8 cellular contexts compared by ENCODE assay signal in the genomic region with DNA sequence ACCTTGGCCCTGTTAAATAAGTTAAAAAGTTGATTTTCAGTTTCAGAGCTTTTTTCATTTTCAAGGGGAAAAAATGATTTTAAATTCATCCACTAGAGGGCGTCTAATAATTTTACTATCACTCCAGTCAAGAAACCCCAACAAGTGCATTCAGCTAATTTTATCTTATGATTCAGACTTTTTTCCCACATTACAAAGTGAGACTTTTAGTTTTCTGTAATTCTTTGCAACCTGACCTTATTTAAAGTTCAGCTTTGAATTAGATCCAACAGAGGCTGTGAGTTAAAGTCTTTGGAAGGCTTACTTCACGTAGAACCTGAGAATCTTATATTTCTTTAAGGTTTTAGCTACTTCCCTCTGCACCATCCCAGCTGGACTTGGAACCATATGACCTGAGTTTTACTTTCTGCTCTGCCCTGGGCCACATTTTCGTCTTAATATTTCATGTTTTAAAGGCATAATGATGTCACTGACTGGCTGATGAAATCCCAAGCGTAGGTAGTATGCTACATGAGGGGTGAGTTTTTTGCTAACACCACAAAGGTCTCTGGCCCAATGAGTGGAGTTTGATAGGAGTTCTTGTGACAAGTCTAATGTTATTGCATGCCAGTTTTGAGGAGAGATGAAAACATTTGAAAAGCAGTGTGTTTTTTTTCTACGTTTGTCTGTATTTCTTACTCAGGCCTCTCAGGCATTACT. TPM values are rescaled to one million over a fixed set of nuclear protein-coding genes. Genes with fewer than 3 reads are reported as not detected.
DNase-seq lines count a peak whose midpoint lies in the region; ATAC-seq and TF ChIP-seq lines count a peak whose summit lies in the region.

No MANE protein-coding gene starts in this region.

- peak; percentile 28 for DNase-seq in COLO829 (ENCODE audit: low spot score)
- peak; percentile 36 for DNase-seq in astrocyte of the cerebellum (ENCODE audit: low read depth)
- DNase-seq in right lobe of liver: no peak
- no peak for DNase-seq in sciatic nerve (ENCODE audit: low spot score)
- DNase-seq in activated effector memory CD4-positive, alpha-beta T cell treated with anti-CD3 and anti-CD28 coated beads, Interleukin-2, amount 50 U/mL, for 16 hours: no peak
- DNase-seq in T-cell: no peak

- no peak for TF ChIP-seq POLR2A in right lobe of liver (IDR thresholded peaks at IDR 0.05)

- POLR2A ChIA-PET in T-cell (lab: Charles Lee): no interaction called here

- H3K4me1 ChIP-seq in Loucy (ENCODE audit: insufficient read depth, low read length, poor library complexity, severe bottlenecking) (no peaks in the 10 kb centered on the region), right lobe of liver (no peaks in the 10 kb centered on the region)

- H3K4me3 Mint-ChIP-seq in T-cell: no peak overlapping the region

- H3K27ac Mint-ChIP-seq in T-cell: no peak overlapping the region

- H3K27ac ChIP-seq in right lobe of liver: no peak overlapping the region

- H3K9me3 ChIP-seq in Loucy (ENCODE audit: insufficient read depth, low read depth, low read length): no peaks in the 10 kb centered on the region
- no peaks in the 10 kb centered on the region for H3K9me3 ChIP-seq in right lobe of liver

- H3K36me3 ChIP-seq in Loucy (ENCODE audit: insufficient read depth, low read length) (no peaks in the 10 kb centered on the region), right lobe of liver (no peaks in the 10 kb centered on the region)

- CTCF ChIA-PET in T-cell (lab: Charles Lee): interaction anchor here (0.6 to 2.0 kb wide), 14 partner anchors 9 to 575 kb away, joined by 3 to 9 read pairs (median 3); no protein-coding TSS in a partner anchor

- no peak overlapping the region for H3K4me2 ChIP-seq in Loucy (ENCODE audit: low read depth, low read length, poor library complexity, severe bottlenecking)

- 53% methylated on average over 4 of the region's 5 CpGs for WGBS in right lobe of liver (ENCODE audit: insufficient coverage, low coverage, low lambda C conversion rate, missing lambda C conversion rate)

- peaks cover 6% of the 10 kb centered on the region for H3K36me3 Mint-ChIP-seq in T-cell

- H3K79me2 ChIP-seq in Loucy (ENCODE audit: insufficient read depth, low read length): no peaks in the 10 kb centered on the region

- intact Hi-C loops in right lobe of liver (cut with DNase I) (no loop called here), sciatic nerve (cut with DNase I) (no loop called here)

- H3K4me1 Mint-ChIP-seq in T-cell: peaks cover 0 to 3% (median 2%) of the 10 kb centered on the region in 3 donors

- in situ Hi-C loops in astrocyte of the cerebellum (cut with HindIII; ENCODE audit: low sequenced_read_pairs): no loop called here

- peak overlapping the region; percentile 20; the same call in 1 of the 2 replicates for H2AFZ ChIP-seq in Loucy (ENCODE audit: low read length)

- H3K27me3 ChIP-seq in Loucy (ENCODE audit: insufficient read depth, low read length, poor library complexity, severe bottlenecking) (no peaks in the 10 kb centered on the region), right lobe of liver (no peaks in the 10 kb centered on the region)

- no peaks in the 10 kb centered on the region for H3K9me3 Mint-ChIP-seq in T-cell

- ATAC-seq in GM18861 (IDR thresholded peaks at IDR 0.05; ENCODE audit: unreplicated experiment) (peak; percentile 60), right lobe of liver (peak in 2 of 4 donors; percentile 42 to 45), sciatic nerve (no peak), T-cell (replicated peaks in 1 of 4) (no peak)

- H3K4me3 ChIP-seq in Loucy (ENCODE audit: low read length, poor library complexity, severe bottlenecking) (no peak overlapping the region), astrocyte of the cerebellum (ENCODE audit: low read depth, low read length) (no peak overlapping the region), right lobe of liver (no peak overlapping the region)

- H3K27me3 Mint-ChIP-seq in T-cell: no peaks in the 10 kb centered on the region

- no peaks in the 10 kb centered on the region for H3F3A ChIP-seq in Loucy (ENCODE audit: low read depth)

- H3K9me2 ChIP-seq in Loucy (replicated peaks; ENCODE audit: low read depth, low read length): no peaks in the 10 kb centered on the region

- TF ChIP-seq CTCF in Loucy (conservative IDR thresholded peaks at IDR 0.05; ENCODE audit: low read length) (peak; percentile 78), astrocyte of the cerebellum (IDR thresholded peaks at IDR 0.05; ENCODE audit: low read depth, low read length, missing control alignments) (peak; percentile 32), right lobe of liver (IDR thresholded peaks at IDR 0.05) (peak; percentile 30 to 65 (median 62))

- H4K20me1 ChIP-seq in Loucy (ENCODE audit: insufficient read depth, low read length, poor library complexity, severe bottlenecking): no peaks in the 10 kb centered on the region

- no peak overlapping the region for H3K9ac ChIP-seq in Loucy (ENCODE audit: low read depth, low read length, poor library complexity, severe bottlenecking)

RNA-seq across cellular contexts. Expression of a gene that starts 7.2 kb away (rescaled TPM):
- total RNA-seq in right lobe of liver: not detected
- not detected for total RNA-seq in sciatic nerve
- not detected for total RNA-seq in T-cell

RNA-seq across cellular contexts. Expression of a gene that starts 46.0 kb away (rescaled TPM):
- total RNA-seq in right lobe of liver (10 to 100 TPM; 17.5 to 46.5 (median 24.7) TPM), sciatic nerve (62.7 TPM), T-cell (10 to 100 TPM; 42.3 to 48.4 (median 43.0) TPM)

Comparison
In these comparisons a context has a peak if more than half of its experiments do, and no peak if none do; other contexts are left out.
1. DNase-seq: peak in COLO829 (single experiment) and astrocyte of the cerebellum (single experiment); none in right lobe of liver (0 of 3), sciatic nerve (single experiment), activated effector memory CD4-positive, alpha-beta T cell treated with anti-CD3 and anti-CD28 coated beads, Interleukin-2, amount 50 U/mL, for 16 hours (single experiment) and T-cell (0 of 34).
2. Peak in every context shown above with its lines, with median percentiles within 50 percentile points of each other: CTCF ChIP-seq.